In genomic region chr11:44301856-44302231, GRCh38 we compare ENCODE assay signal across 14 cellular contexts. TPM values are rescaled to one million over a fixed set of nuclear protein-coding genes. Genes with fewer than 3 reads are reported as not detected.
DNase-seq lines count a peak whose midpoint lies in the region; ATAC-seq, FAIRE-seq and TF ChIP-seq lines count a peak whose summit lies in the region.
"Had no signal": no experiment of that assay in that cellular context is flagged by ENCODE, and none has a peak within 500 bp of the region (broad histone marks: within the 10 kb centered on the region; RNA-seq: fewer than 3 reads in every experiment).

No MANE protein-coding gene starts in this region.

- FAIRE-seq in bronchial epithelial cell (lab: Jason Lieb, UNC) = no peak

- H3K27me3 ChIP-seq in PC-9 (ENCODE audit: insufficient read depth, low read depth) (peaks cover 9% of the 10 kb centered on the region; the same call in 1 of the 2 replicates), bronchial epithelial cell (ENCODE audit: control insufficient read depth, insufficient read depth, low read length) (peaks cover 46% of the 10 kb centered on the region), SK-N-SH (ENCODE audit: insufficient read depth) (peaks cover 36% of the 10 kb centered on the region)

- no peaks in the 10 kb centered on the region for H3K36me3 Mint-ChIP-seq in activated naive CD8-positive, alpha-beta T cell treated with anti-CD3 and anti-CD28 coated beads, Interleukin-2, amount 50 U/mL, for 24 hours (ENCODE audit: low read depth)
- H3K36me3 Mint-ChIP-seq in activated naive CD8-positive, alpha-beta T cell treated with anti-CD3 and anti-CD28 coated beads for 36 hours = no peaks in the 10 kb centered on the region
- H3K36me3 Mint-ChIP-seq in activated naive CD4-positive, alpha-beta T cell treated with anti-CD3 and anti-CD28 coated beads for 36 hours (ENCODE audit: low read depth) = no peaks in the 10 kb centered on the region
- H3K36me3 Mint-ChIP-seq: activated naive CD8-positive, alpha-beta T cell; immature natural killer cell had no signal

- POLR2A ChIA-PET in PC-9 (lab: Charles Lee; ENCODE audit: unreplicated experiment) = interaction anchor here (0.5 to 0.6 kb wide), 2 partner anchors 879 to 990 kb away, joined by 3 to 4 read pairs; no protein-coding TSS in a partner anchor
- POLR2A ChIA-PET in SK-N-SH (lab: Yijun Ruan, JAX) = no interaction called here

- no peak for TF ChIP-seq RAD21 in SK-N-SH (IDR thresholded peaks at IDR 0.05; ENCODE audit: low read length)

- H3K9me3 Mint-ChIP-seq in activated naive CD8-positive, alpha-beta T cell treated with anti-CD3 and anti-CD28 coated beads, Interleukin-2, amount 50 U/mL, for 24 hours = no peaks in the 10 kb centered on the region
- no peaks in the 10 kb centered on the region for H3K9me3 Mint-ChIP-seq in activated naive CD8-positive, alpha-beta T cell treated with anti-CD3 and anti-CD28 coated beads for 36 hours
- H3K9me3 Mint-ChIP-seq in stimulated activated naive CD8-positive, alpha-beta T cell treated with anti-CD3 and anti-CD28 coated beads, Interleukin-15, amount 100 ng/mL, for 72 hours = no peaks in the 10 kb centered on the region
- H3K9me3 Mint-ChIP-seq in activated naive CD4-positive, alpha-beta T cell treated with anti-CD3 and anti-CD28 coated beads for 36 hours = no peaks in the 10 kb centered on the region
- H3K9me3 Mint-ChIP-seq: immature natural killer cell; stimulated activated naive B cell treated with anti-CD40 and anti-IgM and Interleukin-4, amounts not matched to agents 10 μg/mL and 1 μg/mL and 100 μg/mL, for 72 hours had no signal

- H3K4me1 Mint-ChIP-seq in activated naive CD8-positive, alpha-beta T cell treated with anti-CD3 and anti-CD28 coated beads, Interleukin-2, amount 50 U/mL, for 24 hours = peaks cover 28% of the 10 kb centered on the region
- peaks cover 21% of the 10 kb centered on the region for H3K4me1 Mint-ChIP-seq in activated naive CD8-positive, alpha-beta T cell treated with anti-CD3 and anti-CD28 coated beads for 36 hours
- peaks cover 37% of the 10 kb centered on the region for H3K4me1 Mint-ChIP-seq in stimulated activated naive CD8-positive, alpha-beta T cell treated with anti-CD3 and anti-CD28 coated beads, Interleukin-15, amount 100 ng/mL, for 72 hours
- H3K4me1 Mint-ChIP-seq in activated naive CD4-positive, alpha-beta T cell treated with anti-CD3 and anti-CD28 coated beads for 36 hours (ENCODE audit: low read depth) = peaks cover 22% of the 10 kb centered on the region

- intact Hi-C loops in PC-9 (cut with micrococcal nuclease; ENCODE audit: unreplicated experiment) = no loop called here
- intact Hi-C loops in activated naive CD4-positive, alpha-beta T cell treated with anti-CD3 and anti-CD28 coated beads for 36 hours (cut with micrococcal nuclease) = no loop called here

- DNase-seq in activated naive CD8-positive, alpha-beta T cell treated with anti-CD3 and anti-CD28 coated beads, Interleukin-2, amount 50 U/mL, for 24 hours = no peak
- no peak for DNase-seq in activated naive CD8-positive, alpha-beta T cell treated with anti-CD3 and anti-CD28 coated beads for 36 hours
- DNase-seq in PC-9 (peak; percentile 74 to 80), bronchial epithelial cell (ENCODE audit: low read depth) (peak; percentile 29), SK-N-SH (no peak)
- DNase-seq in stimulated activated naive CD8-positive, alpha-beta T cell treated with anti-CD3 and anti-CD28 coated beads, Interleukin-15, amount 100 ng/mL, for 72 hours = no peak
- no peak for DNase-seq in activated naive CD4-positive, alpha-beta T cell treated with anti-CD3 and anti-CD28 coated beads for 36 hours
- DNase-seq: immature natural killer cell; NCI-H2107; stimulated activated CD4-positive, alpha-beta T cell treated with anti-CD3 and anti-CD28 coated beads, Interleukin-2, amount 100 ng/mL, for 24 hours; stimulated activated naive B cell treated with anti-CD40 and anti-IgM and Interleukin-4, amounts not matched to agents 10 μg/mL and 1 μg/mL and 100 μg/mL, for 72 hours had no signal

- no peaks in the 10 kb centered on the region for H3K79me2 ChIP-seq in PC-9 (ENCODE audit: low read depth)
- no peaks in the 10 kb centered on the region for H3K79me2 ChIP-seq in SK-N-SH (ENCODE audit: insufficient read depth)

- peak; percentile 52 for ATAC-seq in activated naive CD8-positive, alpha-beta T cell treated with anti-CD3 and anti-CD28 coated beads, Interleukin-2, amount 50 U/mL, for 24 hours
- peak; percentile 21 for ATAC-seq in stimulated activated naive CD8-positive, alpha-beta T cell treated with anti-CD3 and anti-CD28 coated beads, Interleukin-15, amount 100 ng/mL, for 72 hours
- ATAC-seq in GM19455 (IDR thresholded peaks at IDR 0.05; ENCODE audit: unreplicated experiment) = no peak

- no TSS peak for BruUV-seq in PC-9 (replicated peaks; lab: Mats Ljungman, UMichigan)

- H3K4me1 ChIP-seq in PC-9 (replicated peaks; ENCODE audit: insufficient read depth) = peaks cover 32% of the 10 kb centered on the region
- peaks cover 0 to 6% of the 10 kb centered on the region in 2 experiments; a peak in 2 of 4 replicates for H3K4me1 ChIP-seq in SK-N-SH (ENCODE audit: control insufficient read depth in 1 of 2, insufficient read depth in 2 of 2, low read depth in 1 of 2, low read length in 1 of 2)

- TF ChIP-seq EP300 in SK-N-SH (IDR thresholded peaks at IDR 0.05; ENCODE audit: borderline replicate concordance in 1 of 2, low read depth in 1 of 2, low read length in 1 of 2) = no peak

- H3K4me3 Mint-ChIP-seq in activated naive CD8-positive, alpha-beta T cell treated with anti-CD3 and anti-CD28 coated beads, Interleukin-2, amount 50 U/mL, for 24 hours = no peak overlapping the region
- no peak overlapping the region for H3K4me3 Mint-ChIP-seq in activated naive CD8-positive, alpha-beta T cell treated with anti-CD3 and anti-CD28 coated beads for 36 hours
- H3K4me3 Mint-ChIP-seq in stimulated activated naive CD8-positive, alpha-beta T cell treated with anti-CD3 and anti-CD28 coated beads, Interleukin-15, amount 100 ng/mL, for 72 hours = no peak overlapping the region
- H3K4me3 Mint-ChIP-seq in activated naive CD4-positive, alpha-beta T cell treated with anti-CD3 and anti-CD28 coated beads for 36 hours = no peak overlapping the region
- H3K4me3 Mint-ChIP-seq: activated naive CD8-positive, alpha-beta T cell; immature natural killer cell; stimulated activated naive B cell treated with anti-CD40 and anti-IgM and Interleukin-4, amounts not matched to agents 10 μg/mL and 1 μg/mL and 100 μg/mL, for 72 hours had no signal

- H2AFZ ChIP-seq in PC-9 = no peak overlapping the region
- H2AFZ ChIP-seq in SK-N-SH (ENCODE audit: low read depth) = no peak overlapping the region

- CTCF ChIA-PET in PC-9 (lab: Charles Lee) = no interaction called here
- CTCF ChIA-PET in activated naive CD4-positive, alpha-beta T cell treated with anti-CD3 and anti-CD28 coated beads for 36 hours (lab: Charles Lee) = no interaction called here
- CTCF ChIA-PET in SK-N-SH (lab: Yijun Ruan, JAX) = interaction anchor here (0.7 to 2.7 kb wide), 2 partner anchors 16 to 207 kb away, joined by 3 to 14 read pairs; no protein-coding TSS in a partner anchor

- H4K20me1 ChIP-seq in PC-9 (ENCODE audit: insufficient read depth) (no peaks in the 10 kb centered on the region), SK-N-SH (ENCODE audit: insufficient read depth) (no peaks in the 10 kb centered on the region)

- H3K27ac Mint-ChIP-seq in activated naive CD8-positive, alpha-beta T cell treated with anti-CD3 and anti-CD28 coated beads, Interleukin-2, amount 50 U/mL, for 24 hours = no peak overlapping the region
- no peak overlapping the region for H3K27ac Mint-ChIP-seq in activated naive CD8-positive, alpha-beta T cell treated with anti-CD3 and anti-CD28 coated beads for 36 hours
- H3K27ac Mint-ChIP-seq in stimulated activated naive CD8-positive, alpha-beta T cell treated with anti-CD3 and anti-CD28 coated beads, Interleukin-15, amount 100 ng/mL, for 72 hours = no peak overlapping the region
- no peak overlapping the region for H3K27ac Mint-ChIP-seq in activated naive CD4-positive, alpha-beta T cell treated with anti-CD3 and anti-CD28 coated beads for 36 hours
- H3K27ac Mint-ChIP-seq: activated naive CD8-positive, alpha-beta T cell; immature natural killer cell; progenitor cell of endocrine pancreas had no signal

- H3F3A ChIP-seq in PC-9 (ENCODE audit: insufficient read depth, low read depth) (peaks cover 12% of the 10 kb centered on the region; the same call in 1 of the 2 replicates), SK-N-SH (replicated peaks; ENCODE audit: insufficient read depth) (no peaks in the 10 kb centered on the region)

- WGBS in SK-N-SH (ENCODE audit: low lambda C conversion rate) = 92% methylated on average over 2 of the region's 15 CpGs

- H3K9ac ChIP-seq in SK-N-SH = no peak overlapping the region

- no peaks in the 10 kb centered on the region for H3K9me3 ChIP-seq in PC-9 (ENCODE audit: insufficient read depth, low read depth)
- no peaks in the 10 kb centered on the region for H3K9me3 ChIP-seq in SK-N-SH

- peak overlapping the region; percentile 50 for H3K27ac ChIP-seq in PC-9
- H3K27ac ChIP-seq in SK-N-SH (ENCODE audit: low read depth in 2 of 2, low read length in 1 of 2) = no peak overlapping the region

- peak overlapping the region; percentile 60 for H3K4me2 ChIP-seq in PC-9
- H3K4me2 ChIP-seq in SK-N-SH = no peak overlapping the region

- TF ChIP-seq CTCF in PC-9 (conservative IDR thresholded peaks at IDR 0.05) = no peak
- TF ChIP-seq CTCF in bronchial epithelial cell (IDR thresholded peaks at IDR 0.05; ENCODE audit: insufficient read depth, low read length, severe bottlenecking) = no peak
- no peak for TF ChIP-seq CTCF in SK-N-SH (IDR thresholded peaks at IDR 0.05)

- H3K27me3 Mint-ChIP-seq in activated naive CD8-positive, alpha-beta T cell treated with anti-CD3 and anti-CD28 coated beads, Interleukin-2, amount 50 U/mL, for 24 hours = peaks cover 67% of the 10 kb centered on the region
- peaks cover 76% of the 10 kb centered on the region for H3K27me3 Mint-ChIP-seq in activated naive CD8-positive, alpha-beta T cell treated with anti-CD3 and anti-CD28 coated beads for 36 hours
- peaks cover 89% of the 10 kb centered on the region for H3K27me3 Mint-ChIP-seq in stimulated activated naive CD8-positive, alpha-beta T cell treated with anti-CD3 and anti-CD28 coated beads, Interleukin-15, amount 100 ng/mL, for 72 hours
- H3K27me3 Mint-ChIP-seq in activated naive CD4-positive, alpha-beta T cell treated with anti-CD3 and anti-CD28 coated beads for 36 hours (ENCODE audit: low read depth) = peaks cover 66% of the 10 kb centered on the region

- H3K9me2 ChIP-seq in PC-9 (ENCODE audit: insufficient read depth) (no peaks in the 10 kb centered on the region), SK-N-SH (no peaks in the 10 kb centered on the region)

- H3K36me3 ChIP-seq in PC-9 (ENCODE audit: low read depth) = no peaks in the 10 kb centered on the region
- no peaks in the 10 kb centered on the region for H3K36me3 ChIP-seq in bronchial epithelial cell (ENCODE audit: control insufficient read depth, insufficient read depth, low read length)
- H3K36me3 ChIP-seq in SK-N-SH (replicated peaks in 1 of 2; ENCODE audit: control insufficient read depth in 1 of 2, insufficient read depth in 2 of 2, low read length in 1 of 2) = no peaks in the 10 kb centered on the region

- no peak overlapping the region; the same call in 1 of the 2 replicates for H3K4me3 ChIP-seq in PC-9
- H3K4me3 ChIP-seq in bronchial epithelial cell (ENCODE audit: low read depth, low read length) = no peak overlapping the region
- no peak overlapping the region for H3K4me3 ChIP-seq in SK-N-SH (ENCODE audit: low read depth in 2 of 2, low read length in 1 of 2)

RNA-seq across cellular contexts. Expression of gene ALX4, which starts 8.1 kb away (rescaled TPM):
- total RNA-seq in activated naive CD8-positive, alpha-beta T cell treated with anti-CD3 and anti-CD28 coated beads for 36 hours = not detected
- total RNA-seq in PC-9 (2021) (not detected in 2 replicates), bronchial epithelial cell (under 0.01 TPM in 1 of 2 replicates, not detected in the other)
- not detected for total RNA-seq in activated naive CD4-positive, alpha-beta T cell treated with anti-CD3 and anti-CD28 coated beads for 36 hours
- polyA plus RNA-seq in SK-N-SH (2012; rRNA removed) = under 0.01 TPM in 1 of 2 replicates, not detected in the other
- under 0.01 TPM in 2 replicates for polyA plus RNA-seq in SK-N-SH (2012; cell fraction: cytosol; rRNA removed)
- polyA plus RNA-seq in SK-N-SH (2012; cell fraction: nucleus; rRNA removed) = 0.01 TPM in 2 replicates
- total RNA-seq: progenitor cell of endocrine pancreas had no signal
- polyA plus RNA-seq: immature natural killer cell had no signal

Comparison
In these comparisons a context has a peak if more than half of its experiments do, and no peak if none do; other contexts are left out.
1. DNase-seq: peak in PC-9 (2 of 2) and bronchial epithelial cell (single experiment); none in activated naive CD8-positive, alpha-beta T cell treated with anti-CD3 and anti-CD28 coated beads, Interleukin-2, amount 50 U/mL, for 24 hours (single experiment), activated naive CD8-positive, alpha-beta T cell treated with anti-CD3 and anti-CD28 coated beads for 36 hours (single experiment), stimulated activated naive CD8-positive, alpha-beta T cell treated with anti-CD3 and anti-CD28 coated beads, Interleukin-15, amount 100 ng/mL, for 72 hours (0 of 2), activated naive CD4-positive, alpha-beta T cell treated with anti-CD3 and anti-CD28 coated beads for 36 hours (single experiment) and SK-N-SH (single experiment).